8 cellular contexts compared by ENCODE assay signal in genomic region chr16:31074814-31075183, GRCh38. TPM values are rescaled to one million over a fixed set of nuclear protein-coding genes. Genes with fewer than 3 reads are reported as not detected.
DNase-seq lines count a peak whose midpoint lies in the region; ATAC-seq and TF ChIP-seq lines count a peak whose summit lies in the region.

No MANE protein-coding gene starts in this region.

- DNase-seq in T-helper 1 cell (no peak), kidney epithelial cell (ENCODE audit: low read depth) (no peak), nucleus accumbens (lab: John Stamatoyannopoulos, UW) (no peak)
- DNase-seq in activated naive CD8-positive, alpha-beta T cell treated with anti-CD3 and anti-CD28 coated beads, Interleukin-2, amount 50 U/mL, for 24 hours, result no peak

- peak overlapping the region; percentile 98 for H3K27ac Mint-ChIP-seq in T-helper 1 cell treated with Interleukin-12 subunit alpha and Interleukin-12 subunit beta and Interleukin-4 antibody, amounts not matched to agents 30 μg/mL and 1 μg/mL, for 36 hours
- H3K27ac Mint-ChIP-seq in activated naive CD8-positive, alpha-beta T cell treated with anti-CD3 and anti-CD28 coated beads, Interleukin-2, amount 50 U/mL, for 24 hours, result peak overlapping the region; percentile 99

- peak overlapping the region; percentile 72 for H3K27ac ChIP-seq in temporal lobe (ENCODE audit: low read depth, low read length)

- peak overlapping the region; percentile 99 for H3K4me3 Mint-ChIP-seq in T-helper 1 cell treated with Interleukin-12 subunit alpha and Interleukin-12 subunit beta and Interleukin-4 antibody, amounts not matched to agents 30 μg/mL and 1 μg/mL, for 36 hours
- H3K4me3 Mint-ChIP-seq in activated naive CD8-positive, alpha-beta T cell treated with anti-CD3 and anti-CD28 coated beads, Interleukin-2, amount 50 U/mL, for 24 hours, result peak overlapping the region; percentile 100

- H3K36me3 ChIP-seq in kidney epithelial cell (ENCODE audit: control insufficient read depth, insufficient read depth, low read length), result peaks cover 3% of the 10 kb centered on the region

- TF ChIP-seq CTCF in kidney epithelial cell (IDR thresholded peaks at IDR 0.05; ENCODE audit: insufficient read depth, low read length, poor library complexity, severe bottlenecking), result no peak

- peak overlapping the region; percentile 90 for H3K4me3 ChIP-seq in kidney epithelial cell (ENCODE audit: low read depth, low read length)

- no peaks in the 10 kb centered on the region for H3K27me3 Mint-ChIP-seq in T-helper 1 cell treated with Interleukin-12 subunit alpha and Interleukin-12 subunit beta and Interleukin-4 antibody, amounts not matched to agents 30 μg/mL and 1 μg/mL, for 36 hours (ENCODE audit: low read depth)
- H3K27me3 Mint-ChIP-seq in activated naive CD8-positive, alpha-beta T cell treated with anti-CD3 and anti-CD28 coated beads, Interleukin-2, amount 50 U/mL, for 24 hours, result no peaks in the 10 kb centered on the region

- H3K27me3 ChIP-seq in kidney epithelial cell (ENCODE audit: control insufficient read depth, insufficient read depth, low read length), result no peaks in the 10 kb centered on the region

- no peaks in the 10 kb centered on the region for H3K9me3 Mint-ChIP-seq in T-helper 1 cell treated with Interleukin-12 subunit alpha and Interleukin-12 subunit beta and Interleukin-4 antibody, amounts not matched to agents 30 μg/mL and 1 μg/mL, for 36 hours
- H3K9me3 Mint-ChIP-seq in activated naive CD8-positive, alpha-beta T cell treated with anti-CD3 and anti-CD28 coated beads, Interleukin-2, amount 50 U/mL, for 24 hours, result no peaks in the 10 kb centered on the region

- H3K36me3 Mint-ChIP-seq in T-helper 1 cell treated with Interleukin-12 subunit alpha and Interleukin-12 subunit beta and Interleukin-4 antibody, amounts not matched to agents 30 μg/mL and 1 μg/mL, for 36 hours (ENCODE audit: low read depth), result peaks cover 23% of the 10 kb centered on the region
- peaks cover 32% of the 10 kb centered on the region for H3K36me3 Mint-ChIP-seq in activated naive CD8-positive, alpha-beta T cell treated with anti-CD3 and anti-CD28 coated beads, Interleukin-2, amount 50 U/mL, for 24 hours (ENCODE audit: low read depth)

- no peak for ATAC-seq in activated naive CD8-positive, alpha-beta T cell treated with anti-CD3 and anti-CD28 coated beads, Interleukin-2, amount 50 U/mL, for 24 hours
- ATAC-seq in HG03354 (IDR thresholded peaks at IDR 0.05; ENCODE audit: poor library complexity, severe bottlenecking, unreplicated experiment) (no peak), GM18520 (IDR thresholded peaks at IDR 0.05; ENCODE audit: unreplicated experiment) (no peak)

- peaks cover 22% of the 10 kb centered on the region for H3K4me1 Mint-ChIP-seq in T-helper 1 cell treated with Interleukin-12 subunit alpha and Interleukin-12 subunit beta and Interleukin-4 antibody, amounts not matched to agents 30 μg/mL and 1 μg/mL, for 36 hours (ENCODE audit: low read depth)
- peaks cover 42% of the 10 kb centered on the region for H3K4me1 Mint-ChIP-seq in activated naive CD8-positive, alpha-beta T cell treated with anti-CD3 and anti-CD28 coated beads, Interleukin-2, amount 50 U/mL, for 24 hours

RNA-seq across cellular contexts. Expression of gene ZNF646, which starts 0.6 kb away (rescaled TPM):
- total RNA-seq in kidney epithelial cell, result 17.8 and 19.0 TPM in 2 replicates
- 12.3 TPM for total RNA-seq in temporal lobe

RNA-seq across cellular contexts. Expression of gene ZNF668, which starts 0.8 kb away (rescaled TPM):
- total RNA-seq in kidney epithelial cell (23.1 and 27.8 TPM in 2 replicates), temporal lobe (4.4 TPM)

RNA-seq across cellular contexts. Expression of gene PRSS53, which starts 13.9 kb away (rescaled TPM):
- total RNA-seq in kidney epithelial cell, result 1.6 and 2.1 TPM in 2 replicates
- 1.5 TPM for total RNA-seq in temporal lobe

RNA-seq across cellular contexts. Expression of gene VKORC1, which starts 19.8 kb away (rescaled TPM):
- total RNA-seq in kidney epithelial cell (123 and 139 TPM in 2 replicates), temporal lobe (25.3 TPM)

RNA-seq across cellular contexts. Expression of gene BCKDK, which starts 33.4 kb away (rescaled TPM):
- total RNA-seq in kidney epithelial cell, result 50.9 and 59.6 TPM in 2 replicates
- total RNA-seq in temporal lobe, result 11.1 TPM
